22 cellular contexts compared by ENCODE assay signal in the genomic region with DNA sequence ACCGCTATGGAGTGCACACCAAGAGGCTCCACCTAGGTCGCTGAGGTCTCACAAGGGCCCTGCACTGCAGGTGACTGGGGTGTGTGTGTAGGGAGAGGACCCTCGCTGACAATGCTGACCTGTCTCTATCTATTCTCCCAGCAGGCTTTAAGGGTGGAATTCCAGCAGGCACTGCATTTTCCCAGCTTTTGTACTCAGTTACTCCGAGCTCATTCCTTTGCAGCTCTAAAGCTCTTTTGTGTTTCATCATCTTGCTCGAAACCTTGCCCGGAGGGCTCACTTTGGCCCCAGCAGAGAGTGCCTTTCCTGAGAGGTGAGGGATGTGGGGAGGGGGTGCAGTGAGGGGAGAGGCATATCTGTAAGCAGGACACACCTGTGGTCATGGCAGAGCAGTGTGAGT. TPM values are rescaled to one million over a fixed set of nuclear protein-coding genes. Genes with fewer than 3 reads are reported as not detected.
DNase-seq lines count a peak whose midpoint lies in the region; ATAC-seq and TF ChIP-seq lines count a peak whose summit lies in the region.
"Had no signal": no experiment of that assay in that cellular context is flagged by ENCODE, and none has a peak within 500 bp of the region (broad histone marks: within the 10 kb centered on the region; RNA-seq: fewer than 3 reads in every experiment).

No MANE protein-coding gene starts in this region.

- H3K4me3 ChIP-seq in GM23338: no peak overlapping the region
- no peak overlapping the region for H3K4me3 ChIP-seq in NT2/D1 (ENCODE audit: insufficient read length, low read depth)
- H3K4me3 ChIP-seq in iPS-18a (ENCODE audit: low read length): peak overlapping the region; percentile 11
- H3K4me3 ChIP-seq in trophoblast cell (ENCODE audit: low read depth, low read length): no peak overlapping the region
- H3K4me3 ChIP-seq in PC-9: no peak overlapping the region

- no peak overlapping the region for H4K8ac ChIP-seq in trophoblast cell (ENCODE audit: low read depth, low read length)

- H3K23ac ChIP-seq in trophoblast cell (ENCODE audit: low read length): no peak overlapping the region

- H3K27ac Mint-ChIP-seq in GM23338: peak overlapping the region; percentile 10; the same call in 1 of the 2 replicates

- peak overlapping the region; percentile 95 for H2AFZ ChIP-seq in GM23338
- no peak overlapping the region for H2AFZ ChIP-seq in trophoblast cell (ENCODE audit: insufficient read depth, low read length, poor library complexity)
- no peak overlapping the region for H2AFZ ChIP-seq in PC-9

- ATAC-seq in GM23338: peak; percentile 85
- ATAC-seq in HG03571 (IDR thresholded peaks at IDR 0.05; ENCODE audit: unreplicated experiment): no peak
- ATAC-seq: PC-3, SK-N-SH treated with all-trans-retinoic acid at 6 μM for 48 hours had no signal

- CTCF ChIA-PET in PC-9 (lab: Charles Lee): no interaction called here

- H3K9me3 Mint-ChIP-seq in GM23338: no peaks in the 10 kb centered on the region
- H3K9me3 Mint-ChIP-seq: CD14-positive monocyte had no signal

- H3K9me3 ChIP-seq in NT2/D1 (ENCODE audit: insufficient read depth, low read length) (no peaks in the 10 kb centered on the region), iPS-18a (ENCODE audit: control insufficient read depth, low read depth, low read length) (no peaks in the 10 kb centered on the region), trophoblast cell (ENCODE audit: insufficient read depth, low read depth, low read length) (peaks cover 2% of the 10 kb centered on the region), PC-9 (ENCODE audit: insufficient read depth, low read depth) (no peaks in the 10 kb centered on the region)

- no peaks in the 10 kb centered on the region for H3K27me3 Mint-ChIP-seq in GM23338 (ENCODE audit: insufficient read depth, low read depth, poor library complexity)

- H3K36me3 ChIP-seq in GM23338 (ENCODE audit: insufficient read depth): no peaks in the 10 kb centered on the region
- no peaks in the 10 kb centered on the region for H3K36me3 ChIP-seq in NT2/D1 (ENCODE audit: insufficient read depth, insufficient read length, low read length)
- no peaks in the 10 kb centered on the region for H3K36me3 ChIP-seq in iPS-18a (ENCODE audit: control insufficient read depth, low read depth, low read length)
- no peaks in the 10 kb centered on the region for H3K36me3 ChIP-seq in trophoblast cell (ENCODE audit: control insufficient read depth in 1 of 2, insufficient read depth in 2 of 2, low read length in 2 of 2)
- no peaks in the 10 kb centered on the region for H3K36me3 ChIP-seq in PC-9 (ENCODE audit: low read depth)

- H3K79me1 ChIP-seq in trophoblast cell (ENCODE audit: low read length): no peaks in the 10 kb centered on the region

- H3K9me2 ChIP-seq in GM23338 (ENCODE audit: insufficient read depth) (no peaks in the 10 kb centered on the region), PC-9 (ENCODE audit: insufficient read depth) (no peaks in the 10 kb centered on the region)

- no TSS peak for BruUV-seq in PC-9 (replicated peaks; lab: Mats Ljungman, UMichigan)

- WGBS in trophoblast cell (ENCODE audit: extremely low coverage, insufficient coverage, insufficient read length): no CpG with 5 or more reads among the region's 6 CpGs

- H3K27ac ChIP-seq in GM23338 (ENCODE audit: low read depth): 0 out of 2 replicates have a peak overlapping the region, but pooled peaks have one; percentile 52
- no peak overlapping the region for H3K27ac ChIP-seq in iPS-18a (ENCODE audit: low read length)
- H3K27ac ChIP-seq in trophoblast cell (ENCODE audit: low read depth, low read length): no peak overlapping the region
- H3K27ac ChIP-seq in PC-9: no peak overlapping the region
- H3K27ac ChIP-seq: RWPE1 had no signal

- H3K18ac ChIP-seq in trophoblast cell (ENCODE audit: low read length): no peak overlapping the region

- H4K20me1 ChIP-seq in GM23338 (replicated peaks; ENCODE audit: insufficient read depth) (no peaks in the 10 kb centered on the region), PC-9 (ENCODE audit: insufficient read depth) (no peaks in the 10 kb centered on the region)

- no peak overlapping the region for H3K14ac ChIP-seq in trophoblast cell (ENCODE audit: low read length)

- no peak overlapping the region for H2BK5ac ChIP-seq in trophoblast cell (ENCODE audit: low read depth, low read length, poor library complexity)

- no peaks in the 10 kb centered on the region for H3K36me3 Mint-ChIP-seq in GM23338 (ENCODE audit: low read depth)
- H3K36me3 Mint-ChIP-seq: CD14-positive monocyte had no signal

- DNase-seq in GM23338 (ENCODE audit: low spot score) (peak; percentile 57), NT2/D1 (ENCODE audit: low read depth, low spot score) (peak; percentile 83), trophoblast cell (peak; percentile 72 to 83), HT-29 (ENCODE audit: low spot score) (no peak), PC-9 (no peak)
- DNase-seq in NK-92 treated with Interleukin-12 subunit alpha and Interleukin-12 subunit beta, amount 100 ng/mL, for 24 hours (lab: John Stamatoyannopoulos, UW): no peak
- DNase-seq: ACHN, DMS79, MM.1S, NCI-H1092, NCI-H146, NCI-H2081 treated with DMSO at 0.1 percent for 48 hours, NCI-H510A treated with DMSO at 0.1 percent for 48 hours, NCI-H774, PC-3, SIG-M5, T-helper 1 cell had no signal

- no peak overlapping the region for H2AK5ac ChIP-seq in trophoblast cell (ENCODE audit: low read length)

- peaks cover 11% of the 10 kb centered on the region for H3K4me1 ChIP-seq in GM23338 (ENCODE audit: insufficient read depth)
- H3K4me1 ChIP-seq in NT2/D1 (ENCODE audit: insufficient read depth, insufficient read length): peaks cover 26% of the 10 kb centered on the region
- H3K4me1 ChIP-seq in iPS-18a (ENCODE audit: control insufficient read depth, low read depth, low read length): peaks cover 19% of the 10 kb centered on the region
- H3K4me1 ChIP-seq in trophoblast cell (ENCODE audit: control insufficient read depth in 1 of 2, insufficient read depth in 2 of 2, low read length in 2 of 2): peaks cover 14 to 15% of the 10 kb centered on the region in 2 experiments
- H3K4me1 ChIP-seq in PC-9 (replicated peaks; ENCODE audit: insufficient read depth): no peaks in the 10 kb centered on the region

- H3K27me3 ChIP-seq in GM23338 (ENCODE audit: insufficient read depth) (no peaks in the 10 kb centered on the region), NT2/D1 (ENCODE audit: insufficient read depth, insufficient read length) (peaks cover 9% of the 10 kb centered on the region), iPS-18a (ENCODE audit: control insufficient read depth, insufficient read depth, low read length) (no peaks in the 10 kb centered on the region), trophoblast cell (ENCODE audit: insufficient read depth, low read length) (no peaks in the 10 kb centered on the region), PC-9 (ENCODE audit: insufficient read depth, low read depth) (no peaks in the 10 kb centered on the region)

- no peak overlapping the region for H2BK120ac ChIP-seq in trophoblast cell (ENCODE audit: insufficient read depth, low read length, poor library complexity)

- intact Hi-C loops in PC-9 (cut with micrococcal nuclease; ENCODE audit: unreplicated experiment): no loop called here

- no peak overlapping the region for H3K4ac ChIP-seq in trophoblast cell (ENCODE audit: low read depth, low read length)

- H3F3A ChIP-seq in GM23338 (replicated peaks; ENCODE audit: low read depth) (no peaks in the 10 kb centered on the region), PC-9 (ENCODE audit: insufficient read depth, low read depth) (no peaks in the 10 kb centered on the region)

- POLR2A ChIA-PET in PC-9 (lab: Charles Lee; ENCODE audit: unreplicated experiment): no interaction called here

- H3K79me2 ChIP-seq in GM23338 (replicated peaks; ENCODE audit: insufficient read depth): no peaks in the 10 kb centered on the region
- no peaks in the 10 kb centered on the region for H3K79me2 ChIP-seq in trophoblast cell (ENCODE audit: control insufficient read depth, insufficient read depth, low read length, poor library complexity)
- no peaks in the 10 kb centered on the region for H3K79me2 ChIP-seq in PC-9 (ENCODE audit: low read depth)

- H4K12ac ChIP-seq in trophoblast cell (ENCODE audit: low read depth, low read length): no peak overlapping the region

- no peak overlapping the region for H3K4me3 Mint-ChIP-seq in GM23338
- H3K4me3 Mint-ChIP-seq: CD14-positive monocyte had no signal

- no peak overlapping the region for H2BK12ac ChIP-seq in trophoblast cell (ENCODE audit: low read length)

- no peak for TF ChIP-seq CTCF in GM23338 (conservative IDR thresholded peaks at IDR 0.05; ENCODE audit: low read depth in 2 of 2)
- TF ChIP-seq CTCF in PC-9 (conservative IDR thresholded peaks at IDR 0.05): no peak

- H3K4me2 ChIP-seq in GM23338 (0 out of 2 replicates have a peak overlapping the region, but pooled peaks have one; percentile 41), trophoblast cell (ENCODE audit: low read length) (no peak overlapping the region), PC-9 (no peak overlapping the region)

- H3K9ac ChIP-seq in NT2/D1 (ENCODE audit: insufficient read length, low read depth) (peak overlapping the region; percentile 57), iPS-18a (ENCODE audit: low read length) (peak overlapping the region; percentile 10), trophoblast cell (ENCODE audit: low read length) (no peak overlapping the region)

- H3K4me1 Mint-ChIP-seq in GM23338: peaks cover 18% of the 10 kb centered on the region
- H3K4me1 Mint-ChIP-seq: CD14-positive monocyte had no signal

- no peak overlapping the region for H4K91ac ChIP-seq in trophoblast cell (ENCODE audit: low read depth, low read length)

TF ChIP-seq in GM23338, 12 proteins besides CTCF, POLR2A, EP300 and RAD21 (continues in another document):
- no peak for TF ChIP-seq POLR2AphosphoS5 (IDR thresholded peaks at IDR 0.05; ENCODE audit: low read depth)
- TF ChIP-seq CREB1 (CRISPR knock-in tag; IDR thresholded peaks at IDR 0.05; ENCODE audit: low read depth): no peak
- TF ChIP-seq STAT1 (IDR thresholded peaks at IDR 0.05; ENCODE audit: unreplicated experiment): no peak
- TF ChIP-seq, protein P1, sequence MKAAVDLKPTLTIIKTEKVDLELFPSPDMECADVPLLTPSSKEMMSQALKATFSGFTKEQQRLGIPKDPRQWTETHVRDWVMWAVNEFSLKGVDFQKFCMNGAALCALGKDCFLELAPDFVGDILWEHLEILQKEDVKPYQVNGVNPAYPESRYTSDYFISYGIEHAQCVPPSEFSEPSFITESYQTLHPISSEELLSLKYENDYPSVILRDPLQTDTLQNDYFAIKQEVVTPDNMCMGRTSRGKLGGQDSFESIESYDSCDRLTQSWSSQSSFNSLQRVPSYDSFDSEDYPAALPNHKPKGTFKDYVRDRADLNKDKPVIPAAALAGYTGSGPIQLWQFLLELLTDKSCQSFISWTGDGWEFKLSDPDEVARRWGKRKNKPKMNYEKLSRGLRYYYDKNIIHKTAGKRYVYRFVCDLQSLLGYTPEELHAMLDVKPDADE (IDR thresholded peaks at IDR 0.05): no peak

RNA-seq across cellular contexts. Expression of gene SMPD3, which starts 39.3 kb away (rescaled TPM):
- total RNA-seq in GM23338 (2014; rRNA removed; shearing (Covaris generic)): 0.31 and 0.83 TPM in 2 replicates
- 0.57 and 0.68 TPM in 2 replicates for polyA plus RNA-seq in GM23338 (2016; fragmentation: Nextera tagmentation; extraction: Ambion mirVana)
- 3.6 and 3.9 TPM in 2 replicates for polyA plus RNA-seq in trophoblast cell (2013)
- total RNA-seq in HT-29 (2014; rRNA removed; shearing (Covaris generic)): 45.7 and 50.7 TPM in 2 replicates
- 0.30 and 0.94 TPM in 2 replicates for total RNA-seq in PC-9 (2021)
- total RNA-seq: PC-3 had no signal

Comparison
In these comparisons a context has a peak if more than half of its experiments do, and no peak if none do; other contexts are left out.
1. DNase-seq: peak in GM23338 (single experiment), NT2/D1 (single experiment) and trophoblast cell (2 of 2); none in HT-29 (single experiment), PC-9 (0 of 2) and NK-92 treated with Interleukin-12 subunit alpha and Interleukin-12 subunit beta, amount 100 ng/mL, for 24 hours (single experiment).
2. RNA of gene SMPD3, which starts 39.3 kb away (total RNA-seq): 45.7 to 50.7 TPM in HT-29; 0.30 to 0.94 TPM in PC-9 and 0.31 to 0.83 TPM in GM23338; every median in the first group is over 10 times any median in the second.